Comparison of ENCODE assay signal across 1 cellular context in the genomic region with DNA sequence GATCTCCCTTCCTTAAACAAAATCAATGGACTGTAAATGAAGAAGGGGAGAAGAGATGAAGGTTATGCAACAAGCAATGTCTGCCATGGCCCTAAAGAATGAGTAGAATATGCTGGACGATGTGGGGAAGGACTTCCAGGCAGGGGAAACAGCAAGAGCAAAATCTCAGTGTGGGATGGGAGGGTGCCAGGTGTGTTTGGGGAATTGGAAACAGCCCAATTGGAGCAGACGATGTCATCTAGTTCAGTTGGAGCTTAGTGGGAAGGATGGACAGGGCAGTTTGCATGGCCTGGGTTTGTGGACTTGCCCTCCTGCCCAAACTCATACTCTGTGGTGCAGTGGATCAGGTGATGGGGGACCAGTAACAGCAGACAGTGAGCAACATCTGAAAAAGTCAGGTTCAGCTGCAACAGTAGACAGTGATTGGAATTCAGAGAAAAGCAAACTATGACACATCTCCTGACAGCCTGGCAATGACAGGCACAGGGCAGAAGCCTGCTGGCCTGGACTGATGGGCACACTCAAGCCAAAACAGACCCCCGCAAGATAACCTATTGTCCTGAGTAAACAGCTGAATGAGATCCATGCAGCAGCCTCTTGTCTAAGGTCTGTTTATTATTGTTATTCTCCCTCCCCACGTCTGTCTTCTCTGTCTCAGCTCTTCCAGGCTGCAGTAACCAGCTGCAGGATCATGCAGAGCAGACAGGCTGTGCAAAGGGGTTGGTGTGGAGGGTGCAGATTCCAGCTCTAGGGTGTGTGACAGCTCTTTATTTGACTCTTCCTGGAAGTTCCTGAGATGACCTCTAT.
TF ChIP-seq lines count a peak whose summit lies in the region.

No MANE protein-coding gene starts in this region.

TF ChIP-seq in IMR-90, 13 proteins besides CTCF, POLR2A, EP300 and RAD21:
- TF ChIP-seq, protein P1, sequence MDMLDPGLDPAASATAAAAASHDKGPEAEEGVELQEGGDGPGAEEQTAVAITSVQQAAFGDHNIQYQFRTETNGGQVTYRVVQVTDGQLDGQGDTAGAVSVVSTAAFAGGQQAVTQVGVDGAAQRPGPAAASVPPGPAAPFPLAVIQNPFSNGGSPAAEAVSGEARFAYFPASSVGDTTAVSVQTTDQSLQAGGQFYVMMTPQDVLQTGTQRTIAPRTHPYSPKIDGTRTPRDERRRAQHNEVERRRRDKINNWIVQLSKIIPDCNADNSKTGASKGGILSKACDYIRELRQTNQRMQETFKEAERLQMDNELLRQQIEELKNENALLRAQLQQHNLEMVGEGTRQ (IDR thresholded peaks at IDR 0.05; ENCODE audit: low read depth, low read length) = no peak
